In the genomic region with DNA sequence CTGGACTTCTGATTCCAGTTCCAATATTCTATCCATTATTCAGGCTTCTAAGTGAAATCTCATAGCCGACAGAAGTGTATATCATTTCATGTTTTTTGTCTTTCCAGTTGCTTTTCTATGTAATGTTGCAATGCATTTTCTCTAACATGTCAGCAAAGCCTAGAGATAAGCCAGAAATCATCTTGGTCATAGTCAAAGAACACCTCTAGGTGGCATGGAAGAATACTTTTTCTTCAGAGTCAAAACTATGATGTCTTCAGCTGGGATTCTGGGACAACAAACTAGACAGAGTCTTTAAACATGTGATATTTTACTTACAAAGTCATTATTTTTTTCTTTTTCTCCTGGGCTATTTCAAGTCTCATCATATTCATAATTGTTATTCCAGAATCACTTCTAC, we compare ENCODE assay signal across 8 cellular contexts. TPM values are rescaled to one million over a fixed set of nuclear protein-coding genes. Genes with fewer than 3 reads are reported as not detected.
DNase-seq lines count a peak whose midpoint lies in the region; ATAC-seq, FAIRE-seq and TF ChIP-seq lines count a peak whose summit lies in the region.

No MANE protein-coding gene starts in this region.

- peak; percentile 33 for TF ChIP-seq CTCF in bronchial epithelial cell (IDR thresholded peaks at IDR 0.05; ENCODE audit: insufficient read depth, low read length, severe bottlenecking)

- peaks cover 12% of the 10 kb centered on the region for H3K27me3 ChIP-seq in bronchial epithelial cell (ENCODE audit: control insufficient read depth, insufficient read depth, low read length)

- DNase-seq in Ammon's horn (ENCODE audit: low spot score): peak; percentile 16
- DNase-seq in Jurkat, Clone E6-1 (ENCODE audit: low read depth, low spot score): peak; percentile 6
- DNase-seq in bronchial epithelial cell (ENCODE audit: low read depth): peak; percentile 55
- no peak for DNase-seq in stimulated activated CD4-positive, alpha-beta T cell treated with anti-CD3 and anti-CD28 coated beads, Interleukin-15, amount 100 ng/mL, for 24 hours
- no peak for DNase-seq in LoVo (ENCODE audit: low spot score)

- H3K36me3 ChIP-seq in bronchial epithelial cell (ENCODE audit: control insufficient read depth, insufficient read depth, low read length): no peaks in the 10 kb centered on the region

- FAIRE-seq in bronchial epithelial cell (lab: Jason Lieb, UNC): no peak

- peak; percentile 28 for ATAC-seq in GM19043 (IDR thresholded peaks at IDR 0.05; ENCODE audit: low read depth, unreplicated experiment)
- ATAC-seq in HG03457 (IDR thresholded peaks at IDR 0.05; ENCODE audit: unreplicated experiment): no peak
- no peak for ATAC-seq in GM19328 (IDR thresholded peaks at IDR 0.05; ENCODE audit: unreplicated experiment)

- H3K4me3 ChIP-seq in Jurkat, Clone E6-1 (ENCODE audit: low read length): no peak overlapping the region
- H3K4me3 ChIP-seq in bronchial epithelial cell (ENCODE audit: low read depth, low read length): no peak overlapping the region

RNA-seq across cellular contexts. Expression of a gene that starts 4.4 kb away (rescaled TPM):
- polyA plus RNA-seq in Jurkat, Clone E6-1 (2012; ENCODE audit: insufficient read depth, insufficient read length): 4.6 TPM
- 1.1 and 1.8 TPM in 2 replicates for total RNA-seq in bronchial epithelial cell

RNA-seq across cellular contexts. Expression of a gene that starts 45.2 kb away (rescaled TPM):
- polyA plus RNA-seq in Jurkat, Clone E6-1 (2012; ENCODE audit: insufficient read depth, insufficient read length): 7.0 TPM
- 8.3 and 13.4 TPM in 2 replicates for total RNA-seq in bronchial epithelial cell

Comparison
In these comparisons a context has a peak if more than half of its experiments do, and no peak if none do; other contexts are left out.
1. DNase-seq: peak in Ammon's horn (single experiment), Jurkat, Clone E6-1 (single experiment) and bronchial epithelial cell (single experiment); none in stimulated activated CD4-positive, alpha-beta T cell treated with anti-CD3 and anti-CD28 coated beads, Interleukin-15, amount 100 ng/mL, for 24 hours (single experiment) and LoVo (single experiment).